Comparison of ENCODE assay signal across 9 cellular contexts in the genomic region with DNA sequence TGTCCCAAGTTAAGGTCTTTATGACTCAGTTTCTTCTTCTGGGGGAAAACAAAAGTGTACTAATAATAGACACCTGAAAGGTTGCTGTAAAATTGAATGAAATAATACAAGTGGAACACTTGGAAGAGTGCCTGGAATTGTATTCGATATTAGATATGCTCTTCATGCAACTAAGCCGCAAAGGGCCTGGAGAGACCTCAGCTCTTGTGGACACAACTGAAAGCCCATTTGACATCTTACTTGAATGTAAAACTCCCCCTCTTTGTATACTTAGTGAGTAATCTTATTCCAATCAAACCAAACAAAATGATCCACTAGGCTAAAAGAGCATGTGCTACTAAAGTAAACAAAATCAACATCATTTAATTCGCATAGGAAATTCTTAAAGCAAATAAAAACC. TPM values are rescaled to one million over a fixed set of nuclear protein-coding genes. Genes with fewer than 3 reads are reported as not detected.
DNase-seq lines count a peak whose midpoint lies in the region; ATAC-seq and TF ChIP-seq lines count a peak whose summit lies in the region.
"Had no signal": no experiment of that assay in that cellular context is flagged by ENCODE, and none has a peak within 500 bp of the region (broad histone marks: within the 10 kb centered on the region; RNA-seq: fewer than 3 reads in every experiment).

No MANE protein-coding gene starts in this region.

- peak overlapping the region; percentile 89 to 92 for H3K27ac Mint-ChIP-seq in natural killer cell

- H3K4me3 Mint-ChIP-seq in natural killer cell: peak overlapping the region; percentile 92

- H3K9me3 Mint-ChIP-seq in natural killer cell: no peaks in the 10 kb centered on the region

- H3K36me3 Mint-ChIP-seq in natural killer cell: no peaks in the 10 kb centered on the region

- no peak overlapping the region for H3K27ac ChIP-seq in brain microvascular endothelial cell

- H3K4me3 ChIP-seq in brain microvascular endothelial cell (ENCODE audit: low read depth, low read length): peak overlapping the region; percentile 87

- intact Hi-C loops in natural killer cell (cut with micrococcal nuclease): loop anchor here (2.0 to 10.0 kb wide), 3 partner anchors 382 to 1592 kb away; a partner anchor contains a TSS

- no peaks in the 10 kb centered on the region for H3K27me3 Mint-ChIP-seq in natural killer cell (ENCODE audit: low read depth in 2 of 2)

- in situ Hi-C loops in brain microvascular endothelial cell (cut with HindIII; ENCODE audit: low pct_ligation_motif_present, low sequenced_read_pairs): no loop called here

- no peaks in the 10 kb centered on the region for H3K27me3 ChIP-seq in brain microvascular endothelial cell (replicated peaks)
- H3K27me3 ChIP-seq: cardiac muscle cell had no signal

- DNase-seq in COLO668 (lab: John Stamatoyannopoulos, UW; ENCODE audit: unreplicated experiment) (peak; percentile 35), M059J (ENCODE audit: low read depth) (peak; percentile 45), brain microvascular endothelial cell (peak; percentile 29), natural killer cell (no peak), NCI-H1930 (lab: John Stamatoyannopoulos, UW) (no peak)

- ATAC-seq in natural killer cell: no peak
- ATAC-seq in HG02970 (IDR thresholded peaks at IDR 0.05; ENCODE audit: low FRiP score, unreplicated experiment): no peak
- ATAC-seq in HG03095 (IDR thresholded peaks at IDR 0.05; ENCODE audit: unreplicated experiment): no peak
- ATAC-seq in HG03135 (IDR thresholded peaks at IDR 0.05; ENCODE audit: unreplicated experiment): no peak

- H3K36me3 ChIP-seq in brain microvascular endothelial cell (replicated peaks): no peaks in the 10 kb centered on the region

- H3K4me1 Mint-ChIP-seq in natural killer cell: peaks cover 9 to 10% of the 10 kb centered on the region in 2 donors

- no peak for TF ChIP-seq CTCF in brain microvascular endothelial cell (IDR thresholded peaks at IDR 0.05; ENCODE audit: low read depth, low read length, missing control alignments)
- no peak for TF ChIP-seq CTCF in natural killer cell (IDR thresholded peaks at IDR 0.05)

RNA-seq across cellular contexts. Expression of a gene that starts 0.5 kb away (rescaled TPM):
- total RNA-seq in M059J (2014; rRNA removed; shearing (Covaris generic)): 6.7 and 10.7 TPM in 2 replicates
- 10 to 100 TPM in 2 of 3 donors, 1 to 10 TPM in 1; 9.4 to 17.6 (median 10.6) TPM for total RNA-seq in natural killer cell

Comparison
In these comparisons a context has a peak if more than half of its experiments do, and no peak if none do; other contexts are left out.
1. DNase-seq: peak in COLO668 (single experiment), M059J (single experiment) and brain microvascular endothelial cell (single experiment); none in natural killer cell (single experiment) and NCI-H1930 (0 of 2).